Comparison of ENCODE assay signal across 8 cellular contexts in genomic region chr22:17083811-17084540, GRCh38. TPM values are rescaled to one million over a fixed set of nuclear protein-coding genes. Genes with fewer than 3 reads are reported as not detected.
DNase-seq lines count a peak whose midpoint lies in the region; ATAC-seq and TF ChIP-seq lines count a peak whose summit lies in the region.

No MANE protein-coding gene starts in this region.

- H3K4me3 ChIP-seq in brain microvascular endothelial cell (ENCODE audit: low read depth, low read length): peak overlapping the region; percentile 76

- in situ Hi-C loops in brain microvascular endothelial cell (cut with HindIII; ENCODE audit: low pct_ligation_motif_present, low sequenced_read_pairs): no loop called here

- peak overlapping the region; percentile 36 for H3K27ac Mint-ChIP-seq in mesothelial cell of epicardium

- peak overlapping the region; percentile 71 for H3K27ac ChIP-seq in 22Rv1
- H3K27ac ChIP-seq in brain microvascular endothelial cell: no peak overlapping the region

- H3K4me3 Mint-ChIP-seq in mesothelial cell of epicardium: peak overlapping the region; percentile 77

- peak; percentile 1 for DNase-seq in HT-29 (ENCODE audit: low spot score)
- DNase-seq in brain microvascular endothelial cell: no peak
- no peak for DNase-seq in mesothelial cell of epicardium (ENCODE audit: low spot score in 2 of 2, unreplicated experiment in 2 of 2)
- DNase-seq in NCI-H526 (lab: John Stamatoyannopoulos, UW): no peak
- no peak for DNase-seq in NCI-H510A (lab: John Stamatoyannopoulos, UW)
- no peak for DNase-seq in NOMO-1 treated with dmso at 0.1 percent for 144 hours (lab: John Stamatoyannopoulos, UW; ENCODE audit: unreplicated experiment)

- peaks cover 4% of the 10 kb centered on the region for H3K4me1 Mint-ChIP-seq in mesothelial cell of epicardium

- H3K36me3 ChIP-seq in brain microvascular endothelial cell (replicated peaks): no peaks in the 10 kb centered on the region

- no peak for ATAC-seq in HG03432 (IDR thresholded peaks at IDR 0.05; ENCODE audit: unreplicated experiment)

- TF ChIP-seq CTCF in 22Rv1 (IDR thresholded peaks at IDR 0.05) (no peak), brain microvascular endothelial cell (IDR thresholded peaks at IDR 0.05; ENCODE audit: low read depth, low read length, missing control alignments) (no peak), mesothelial cell of epicardium (IDR thresholded peaks at IDR 0.05; ENCODE audit: unreplicated experiment) (no peak)

- H3K36me3 Mint-ChIP-seq in mesothelial cell of epicardium: no peaks in the 10 kb centered on the region

- H3K27me3 Mint-ChIP-seq in mesothelial cell of epicardium (ENCODE audit: low read depth): peaks cover 21% of the 10 kb centered on the region

- no peaks in the 10 kb centered on the region for H3K27me3 ChIP-seq in brain microvascular endothelial cell (replicated peaks)

- H3K9me3 Mint-ChIP-seq in mesothelial cell of epicardium: no peaks in the 10 kb centered on the region

RNA-seq across cellular contexts. Expression of gene IL17RA, which starts 0.8 kb away (rescaled TPM):
- total RNA-seq in HT-29 (2014; rRNA removed; shearing (Covaris generic)): 3.8 and 4.3 TPM in 2 replicates
- total RNA-seq in mesothelial cell of epicardium: 11.1 to 11.8 TPM (median 11.8 TPM) in 3 replicates

RNA-seq across cellular contexts. Expression of gene TMEM121B, which starts 37.2 kb away (rescaled TPM):
- total RNA-seq in HT-29 (2014; rRNA removed; shearing (Covaris generic)): 0.05 TPM in 1 of 2 replicates, not detected in the other
- total RNA-seq in mesothelial cell of epicardium: 1.0 to 1.1 TPM (median 1.1 TPM) in 3 replicates
